Comparison of ENCODE assay signal across 28 cellular contexts in the genomic region with DNA sequence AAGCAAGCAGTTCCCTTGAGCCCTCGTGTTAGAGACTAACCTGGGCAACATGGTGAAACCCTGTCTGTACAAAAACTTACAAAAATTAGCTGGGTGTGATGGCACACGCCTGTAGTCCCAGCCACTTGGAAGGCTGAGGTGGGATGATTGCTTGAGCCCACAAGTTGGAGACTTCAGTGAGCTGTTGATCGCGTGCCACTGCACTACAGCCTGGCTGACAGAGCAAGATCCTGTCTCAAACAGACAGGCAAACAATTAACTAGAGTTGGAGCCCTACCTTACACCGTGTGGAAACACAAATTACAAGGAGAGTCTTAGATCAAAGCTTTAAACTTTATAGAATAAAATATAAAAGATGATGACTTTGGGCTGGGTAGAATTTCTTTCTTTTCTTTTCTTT.
"Had no signal": no experiment of that assay in that cellular context is flagged by ENCODE, and none has a peak within 500 bp of the region (broad histone marks: within the 10 kb centered on the region; RNA-seq: fewer than 3 reads in every experiment).

No MANE protein-coding gene starts in this region.

- ATAC-seq: activated CD4-positive, CD25-positive, alpha-beta regulatory T cell treated with anti-CD3 and anti-CD28 coated beads, Interleukin-2, amount 50 U/mL, for 24 hours; esophagus mucosa; left lobe of liver; mucosa of descending colon; natural killer cell treated with Interleukin-12 subunit alpha and Interleukin-12 subunit beta and Interleukin-15 and Interleukin-18, amount 100 ng/mL, for 72 hours had no signal

- H3K36me3 ChIP-seq: cardiac muscle cell, suprapubic skin, tibial artery, WERI-Rb-1 had no signal

- H3K4me1 ChIP-seq: suprapubic skin had no signal

- H3K9me3 ChIP-seq: ascending aorta, heart right ventricle, mucosa of descending colon, suprapubic skin, tibial artery had no signal

- DNase-seq: activated CD4-positive, alpha-beta memory T cell treated with anti-CD3 and anti-CD28 coated beads, Interleukin-2, amount 10 ng/mL, durations not matched to agents 7 days and 5 days; activated CD4-positive, alpha-beta T cell treated with anti-CD3 and anti-CD28 coated beads for 48 hours; activated CD8-positive, alpha-beta memory T cell treated with anti-CD3 and anti-CD28 coated beads, Interleukin-2, amount 50 U/mL, for 48 hours; activated gamma-delta T cell; activated naive CD4-positive, alpha-beta T cell treated with anti-CD3 and anti-CD28 coated beads, Interleukin-2, amount 10 ng/mL, durations not matched to agents 7 days and 5 days; activated naive CD8-positive, alpha-beta T cell treated with anti-CD3 and anti-CD28 coated beads, Interleukin-2, amount 10 ng/mL, durations not matched to agents 7 days and 5 days; activated T-cell treated with anti-CD3 and anti-CD28 coated beads, Interleukin-2, amount 50 U/mL, for 24 hours; endodermal cell; foreskin fibroblast; heart right ventricle; mesendoderm; mucosa of descending colon; stimulated activated CD4-positive, alpha-beta T cell treated with anti-CD3 and anti-CD28 coated beads, Interleukin-15, amount 100 ng/mL, for 24 hours; stimulated activated CD4-positive, alpha-beta T cell treated with anti-CD3 and anti-CD28 coated beads, Interleukin-2, amount 100 ng/mL, for 24 hours; stimulated activated naive CD4-positive, alpha-beta T cell; SW 1271; T-helper 9 cell; WERI-Rb-1 had no signal

- H3K27ac ChIP-seq: ascending aorta, cardiac muscle cell, suprapubic skin, tibial artery, WERI-Rb-1 had no signal

- H3K4me3 ChIP-seq: ascending aorta, cardiac muscle cell, heart right ventricle, lung, mucosa of descending colon, smooth muscle cell, suprapubic skin, tibial artery had no signal

- H3K4me2 ChIP-seq: smooth muscle cell had no signal

- H3K27me3 ChIP-seq: ascending aorta, cardiac muscle cell, heart right ventricle, suprapubic skin, tibial artery had no signal
